ENCODE assay signal across 13 cellular contexts in genomic region chr7:50209461-50210161, GRCh38.
DNase-seq lines count a peak whose midpoint lies in the region; ATAC-seq, FAIRE-seq and TF ChIP-seq lines count a peak whose summit lies in the region.
"Had no signal": no experiment of that assay in that cellular context is flagged by ENCODE, and none has a peak within 500 bp of the region (broad histone marks: within the 10 kb centered on the region; RNA-seq: fewer than 3 reads in every experiment).

No MANE protein-coding gene starts in this region.

- TF ChIP-seq POLR2A in H1 (IDR thresholded peaks at IDR 0.05; ENCODE audit: control extremely low read depth in 1 of 2, low read depth in 2 of 2, low read length in 2 of 2) (no peak), breast epithelium (IDR thresholded peaks at IDR 0.05) (no peak)

- peaks cover 96% of the 10 kb centered on the region for H3K4me1 Mint-ChIP-seq in activated T-cell treated with anti-CD3 and anti-CD28 coated beads, Interleukin-2, amount 50 U/mL, for 24 hours (ENCODE audit: low read depth)

- peak in 2 of 3 donors; percentile 35 to 45 for DNase-seq in stimulated activated CD4-positive, alpha-beta T cell treated with anti-CD3 and anti-CD28 coated beads, Interleukin-12 subunit alpha, Interleukin-12 subunit beta, amount 100 ng/mL, for 48 hours (ENCODE audit: low read depth in 2 of 3, low spot score in 1 of 3)
- no peak for DNase-seq in stimulated activated CD4-positive, alpha-beta T cell treated with anti-CD3 and anti-CD28 coated beads, Interleukin-12 subunit alpha, Interleukin-12 subunit beta, amount 100 ng/mL, for 4 hours
- DNase-seq in activated T-cell treated with anti-CD3 and anti-CD28 coated beads, Interleukin-2, amount 50 U/mL, for 24 hours, result peak; percentile 69
- DNase-seq in H1 (ENCODE audit: low read depth in 1 of 2, low spot score in 2 of 2) (no peak), breast epithelium (ENCODE audit: low spot score in 2 of 2) (no peak), omental fat pad (ENCODE audit: low spot score) (no peak)
- DNase-seq: GF-D8, NCI-H1694 treated with DMSO at 0.1 percent for 48 hours, NCI-H524 treated with DMSO at 0.1 percent for 48 hours, transverse colon had no signal

- H2BK20ac ChIP-seq in H1 (ENCODE audit: low read length), result no peak overlapping the region

- no peaks in the 10 kb centered on the region for H3K23me2 ChIP-seq in H1 (ENCODE audit: low read depth, low read length)

- H2BK5ac ChIP-seq in H1 (ENCODE audit: low read depth, low read length), result no peak overlapping the region

- POLR2A ChIA-PET in H1 (lab: Charles Lee; ENCODE audit: partially characterized antibody), result no interaction called here

- H3K36me3 ChIP-seq in H1 (ENCODE audit: control insufficient read depth in 2 of 4, insufficient read depth in 4 of 4, low read length in 3 of 4) (no peaks in the 10 kb centered on the region), thymus (ENCODE audit: control insufficient read depth, insufficient read depth) (no peaks in the 10 kb centered on the region), breast epithelium (no peaks in the 10 kb centered on the region)
- H3K36me3 ChIP-seq: transverse colon had no signal

- no peak overlapping the region for H2BK120ac ChIP-seq in H1 (replicated peaks; ENCODE audit: low read depth, low read length)

- 87% methylated on average over 6 of the region's 6 CpGs; no CpG with 5 or more reads in 1 of the 2 experiments for WGBS in H1 (ENCODE audit: extremely low coverage in 1 of 2, insufficient coverage in 1 of 2, insufficient read length in 1 of 2, insufficient replicate concordance in 2 of 2, low coverage in 1 of 2, low lambda C conversion rate in 2 of 2, missing lambda C conversion rate in 1 of 2), 2 experiments
- 88% methylated on average over 6 of the region's 6 CpGs for WGBS in thymus

- intact Hi-C loops in breast epithelium (cut with DNase I; ENCODE audit: low total_unique reads), result loop anchor here (10.0 kb wide), 1 partner anchor 355 kb away; the partner anchor contains the start of gene DDC

- H3K27me3 ChIP-seq in H1 (replicated peaks in 1 of 4; ENCODE audit: control insufficient read depth in 3 of 4, extremely low read depth in 1 of 4, insufficient read depth in 3 of 4, low read length in 3 of 4), result no peaks in the 10 kb centered on the region; a peak in 1 of 7 replicates
- no peaks in the 10 kb centered on the region for H3K27me3 ChIP-seq in thymus (ENCODE audit: control insufficient read depth, insufficient read depth)
- H3K27me3 ChIP-seq in breast epithelium, result no peaks in the 10 kb centered on the region
- H3K27me3 ChIP-seq: transverse colon had no signal

- no peak overlapping the region for H3K4ac ChIP-seq in H1 (replicated peaks; ENCODE audit: insufficient read length, low read depth, low read length)

- TF ChIP-seq CTCF in H1 (IDR thresholded peaks at IDR 0.05; ENCODE audit: control extremely low read depth in 1 of 3, insufficient read depth in 1 of 3, low read depth in 1 of 3, low read length in 3 of 3), result no peak
- TF ChIP-seq CTCF in breast epithelium (IDR thresholded peaks at IDR 0.05), result no peak
- no peak for TF ChIP-seq CTCF in omental fat pad (IDR thresholded peaks at IDR 0.05)

- no peak overlapping the region for H2AFZ ChIP-seq in H1 (ENCODE audit: low read length)

- no peaks in the 10 kb centered on the region for H3K79me2 ChIP-seq in H1 (ENCODE audit: control insufficient read depth in 1 of 2, insufficient read depth in 2 of 2, low read length in 2 of 2)

- H3K4me2 ChIP-seq in H1 (ENCODE audit: insufficient read depth in 1 of 2, low read depth in 2 of 2, low read length in 2 of 2), result no peak overlapping the region

- TF ChIP-seq EP300 in H1 (IDR thresholded peaks at IDR 0.05; ENCODE audit: borderline replicate concordance in 1 of 2, low read depth in 2 of 2, low read length in 2 of 2), result no peak

- no peak overlapping the region for H3K18ac ChIP-seq in H1 (ENCODE audit: extremely low read depth, low read length)

- no peak overlapping the region for H4K5ac ChIP-seq in H1 (ENCODE audit: insufficient read length, low read depth, low read length)

- H2BK15ac ChIP-seq in H1 (ENCODE audit: low read length), result no peak overlapping the region

- H3K9ac ChIP-seq in H1 (replicated peaks in 1 of 4; ENCODE audit: extremely low read depth in 1 of 4, low read depth in 3 of 4, low read length in 3 of 4), result no peak overlapping the region

- no peak for TF ChIP-seq RAD21 in H1 (IDR thresholded peaks at IDR 0.05 in 1 of 2, conservative IDR thresholded peaks at IDR 0.05 in 1 of 2; ENCODE audit: low read depth in 2 of 2, low read length in 2 of 2)

- H3K9me3 ChIP-seq in H1 (ENCODE audit: insufficient read depth in 2 of 2, low read depth in 1 of 2, low read length in 1 of 2) (no peaks in the 10 kb centered on the region), thymus (ENCODE audit: control insufficient read depth) (no peaks in the 10 kb centered on the region), breast epithelium (no peaks in the 10 kb centered on the region)
- H3K9me3 ChIP-seq: transverse colon had no signal

- no peak overlapping the region for H3K23ac ChIP-seq in H1 (ENCODE audit: insufficient read length)

- no peaks in the 10 kb centered on the region for H4K20me1 ChIP-seq in H1 (replicated peaks in 1 of 2; ENCODE audit: control insufficient read depth in 1 of 2, insufficient read depth in 2 of 2, low read length in 2 of 2)

- CTCF ChIA-PET in H1 (lab: Charles Lee; ENCODE audit: partially characterized antibody), result interaction anchor here (0.6 to 1.0 kb wide), 2 partner anchors 91 to 147 kb away, joined by 3 to 4 read pairs; no protein-coding TSS in a partner anchor

- H3K4me1 ChIP-seq in H1 (replicated peaks in 1 of 4; ENCODE audit: control insufficient read depth in 3 of 4, insufficient read depth in 4 of 4, low read length in 3 of 4), result no peaks in the 10 kb centered on the region
- peaks cover 79% of the 10 kb centered on the region for H3K4me1 ChIP-seq in thymus (ENCODE audit: control insufficient read depth, insufficient read depth, low read length)
- H3K4me1 ChIP-seq in breast epithelium, result no peaks in the 10 kb centered on the region
- H3K4me1 ChIP-seq: transverse colon had no signal

- FAIRE-seq in H1 (lab: Jason Lieb, UNC), result no peak

- H4K8ac ChIP-seq in H1 (ENCODE audit: extremely low read depth, insufficient read depth, low read length), result peak overlapping the region; percentile 35

- H3K9me3 Mint-ChIP-seq in activated T-cell treated with anti-CD3 and anti-CD28 coated beads, Interleukin-2, amount 50 U/mL, for 24 hours, result no peaks in the 10 kb centered on the region

- peak overlapping the region; percentile 96 for H3K27ac Mint-ChIP-seq in activated T-cell treated with anti-CD3 and anti-CD28 coated beads, Interleukin-2, amount 50 U/mL, for 24 hours

- H3K14ac ChIP-seq in H1 (ENCODE audit: insufficient read length), result no peak overlapping the region

- H4K91ac ChIP-seq in H1 (replicated peaks; ENCODE audit: insufficient read length, low read length), result no peak overlapping the region

- no peaks in the 10 kb centered on the region for H3K27me3 Mint-ChIP-seq in activated T-cell treated with anti-CD3 and anti-CD28 coated beads, Interleukin-2, amount 50 U/mL, for 24 hours

- H3K27ac ChIP-seq in H1 (ENCODE audit: low read depth, low read length), result no peak overlapping the region
- peak overlapping the region; percentile 68 for H3K27ac ChIP-seq in thymus (ENCODE audit: low read depth)
- no peak overlapping the region for H3K27ac ChIP-seq in breast epithelium
- H3K27ac ChIP-seq: SK-N-MC, transverse colon had no signal

- ATAC-seq in GM19452 (IDR thresholded peaks at IDR 0.05; ENCODE audit: unreplicated experiment), result no peak
- no peak for ATAC-seq in omental fat pad (ENCODE audit: low FRiP score)

- H3K4me3 Mint-ChIP-seq in activated T-cell treated with anti-CD3 and anti-CD28 coated beads, Interleukin-2, amount 50 U/mL, for 24 hours, result peak overlapping the region; percentile 19

- H3K79me1 ChIP-seq in H1 (ENCODE audit: low read depth, low read length), result no peaks in the 10 kb centered on the region

- no peak overlapping the region for H3K4me3 ChIP-seq in H1 (ENCODE audit: extremely low read depth in 1 of 4, insufficient read depth in 2 of 4, low read depth in 3 of 4, low read length in 4 of 4)
- H3K4me3 ChIP-seq in thymus (ENCODE audit: low read length), result no peak overlapping the region
- H3K4me3 ChIP-seq in breast epithelium, result no peak overlapping the region
- H3K4me3 ChIP-seq: SK-N-MC, transverse colon had no signal

- no peak overlapping the region for H2BK12ac ChIP-seq in H1 (ENCODE audit: low read depth, low read length)

- H3K36me3 Mint-ChIP-seq in activated T-cell treated with anti-CD3 and anti-CD28 coated beads, Interleukin-2, amount 50 U/mL, for 24 hours (ENCODE audit: low read depth), result no peaks in the 10 kb centered on the region

- H3K56ac ChIP-seq in H1 (replicated peaks; ENCODE audit: insufficient read length, low read depth, low read length), result no peak overlapping the region

- H2AK5ac ChIP-seq in H1 (ENCODE audit: low read depth, low read length), result no peak overlapping the region

TF ChIP-seq in H1, 55 proteins besides CTCF, POLR2A, EP300 and RAD21:
- TF ChIP-seq GABPA (IDR thresholded peaks at IDR 0.05; ENCODE audit: borderline replicate concordance, insufficient read depth, low read length) (no peak), BCL11A (IDR thresholded peaks at IDR 0.05; ENCODE audit: low read depth in 2 of 2, low read length in 2 of 2) (no peak), TCF12 (IDR thresholded peaks at IDR 0.05; ENCODE audit: low read depth, low read length) (no peak), YY1 (IDR thresholded peaks at IDR 0.05; ENCODE audit: low read depth, low read length) (no peak), NRF1 (IDR thresholded peaks at IDR 0.05; ENCODE audit: low read depth, low read length) (no peak)

Comparison
In these comparisons a context has a peak if more than half of its experiments do, and no peak if none do; other contexts are left out.
1. DNase-seq: peak in stimulated activated CD4-positive, alpha-beta T cell treated with anti-CD3 and anti-CD28 coated beads, Interleukin-12 subunit alpha, Interleukin-12 subunit beta, amount 100 ng/mL, for 48 hours (2 of 3) and activated T-cell treated with anti-CD3 and anti-CD28 coated beads, Interleukin-2, amount 50 U/mL, for 24 hours (single experiment); none in stimulated activated CD4-positive, alpha-beta T cell treated with anti-CD3 and anti-CD28 coated beads, Interleukin-12 subunit alpha, Interleukin-12 subunit beta, amount 100 ng/mL, for 4 hours (single experiment), H1 (0 of 2), breast epithelium (0 of 2) and omental fat pad (single experiment).